ENCODE assay signal across 8 cellular contexts in genomic region chr17:7687908-7688807, GRCh38. TPM values are rescaled to one million over a fixed set of nuclear protein-coding genes. Genes with fewer than 3 reads are reported as not detected.
A peak's percentile ranks its signal among the peaks of the same experiment; 100 is the strongest.
DNase-seq lines count a peak whose midpoint lies in the region; ATAC-seq and TF ChIP-seq lines count a peak whose summit lies in the region.

Gene WRAP53 (plus strand): TSS chr17:7688477. CDS start chr17:7688649, 172 bp downstream.

- peaks cover 0 to 10% (median 0%) of the 10 kb centered on the region in 8 donors for H3K9me3 Mint-ChIP-seq in CD4-positive, alpha-beta memory T cell

- H3K9me3 ChIP-seq in CD4-positive, alpha-beta memory T cell (ENCODE audit: control insufficient read depth in 1 of 2, low read length in 2 of 2), result no peaks in the 10 kb centered on the region
- no peaks in the 10 kb centered on the region for H3K9me3 ChIP-seq in liver (ENCODE audit: control insufficient read depth in 4 of 4, low read length in 3 of 4)

- H3K27me3 Mint-ChIP-seq in CD4-positive, alpha-beta memory T cell, result no peaks in the 10 kb centered on the region

- peak; percentile 92 to 93 for TF ChIP-seq RAD21 in liver (IDR thresholded peaks at IDR 0.05)

- CTCF ChIA-PET in CD4-positive, alpha-beta memory T cell (lab: Charles Lee; ENCODE audit: partially characterized antibody), result interaction anchor here (0.6 to 6.4 kb wide), 44 partner anchors 9 to 642 kb away, joined by 3 to 56 read pairs (median 5); partner anchors contain the start of genes ACAP1, ALOXE3, ATP1B2 and FXR2

- H3K27me3 ChIP-seq in CD4-positive, alpha-beta memory T cell (ENCODE audit: insufficient read depth, low read length), result no peaks in the 10 kb centered on the region
- H3K27me3 ChIP-seq in liver (ENCODE audit: control insufficient read depth in 4 of 4, insufficient read depth in 4 of 4, low read length in 3 of 4), result no peaks in the 10 kb centered on the region

- peak within 1 kb of the TSS; percentile 93 to 98 for H3K9ac ChIP-seq in liver (ENCODE audit: low read depth in 1 of 2, low read length in 2 of 2)

- peak within 1 kb of the TSS; percentile 99 for H3K27ac ChIP-seq in CD4-positive, alpha-beta memory T cell (ENCODE audit: low read depth, low read length)
- H3K27ac ChIP-seq in liver (ENCODE audit: low read depth in 1 of 2, low read length in 2 of 2), result peak within 1 kb of the TSS; percentile 93 to 98

- intact Hi-C loops in CD4-positive, alpha-beta memory T cell (cut with micrococcal nuclease), result loop anchor here (1.0 to 5.0 kb wide), 13 partner anchors 38 to 641 kb away; partner anchors contain the start of genes ATP1B2, KCTD11, POLR2A and SENP3

- H3K36me3 ChIP-seq in CD4-positive, alpha-beta memory T cell (ENCODE audit: insufficient read depth, low read length), result no peaks in the 10 kb centered on the region
- H3K36me3 ChIP-seq in liver (ENCODE audit: control insufficient read depth in 4 of 4, insufficient read depth in 3 of 4, low read depth in 1 of 4, low read length in 3 of 4), result no peaks in the 10 kb centered on the region

- POLR2A ChIA-PET in CD4-positive, alpha-beta memory T cell (lab: Charles Lee; ENCODE audit: partially characterized antibody), result interaction anchor here (0.5 to 6.8 kb wide), 50 partner anchors 9 to 676 kb away, joined by 3 to 116 read pairs (median 11); partner anchors contain the start of genes ACAP1, ATP1B2, CD68 and CNTROB

- H3K4me3 ChIP-seq in CD4-positive, alpha-beta memory T cell (ENCODE audit: low read length in 2 of 2), result peak within 1 kb of the TSS; percentile 100
- H3K4me3 ChIP-seq in liver (ENCODE audit: low read depth in 1 of 3, low read length in 3 of 3), result peak within 1 kb of the TSS; percentile 84 to 100 (median 85)

- peaks cover 40% of the 10 kb centered on the region for H3K4me1 ChIP-seq in CD4-positive, alpha-beta memory T cell (ENCODE audit: insufficient read depth, low read length)
- peaks cover 4 to 31% (median 24%) of the 10 kb centered on the region in 4 donors for H3K4me1 ChIP-seq in liver (ENCODE audit: control insufficient read depth in 4 of 4, insufficient read depth in 4 of 4, low read length in 3 of 4)

- peak; percentile 64 for ATAC-seq in GM19397 (IDR thresholded peaks at IDR 0.05; ENCODE audit: unreplicated experiment)
- peak; percentile 68 for ATAC-seq in HG03571 (IDR thresholded peaks at IDR 0.05; ENCODE audit: unreplicated experiment)

- peak within 1 kb of the TSS; percentile 93 to 98 (median 96) for H3K4me3 Mint-ChIP-seq in CD4-positive, alpha-beta memory T cell

- H3K27ac Mint-ChIP-seq in CD4-positive, alpha-beta memory T cell, result peak within 1 kb of the TSS; percentile 98 to 100 (median 99)

- DNase-seq in CD4-positive, alpha-beta memory T cell, result peak; percentile 95 to 97 (median 96)
- DNase-seq in NCI-H82 (lab: John Stamatoyannopoulos, UW), result peak; percentile 100
- peak; percentile 96 to 98 for DNase-seq in activated CD4-positive, alpha-beta T cell treated with anti-CD3 and anti-CD28 coated beads, Interleukin-2, amount 50 U/mL, for 48 hours
- DNase-seq in dermis microvascular lymphatic vessel endothelial cell (ENCODE audit: low read depth in 2 of 2), result peak; percentile 97 to 99
- peak; percentile 97 for DNase-seq in stimulated activated CD4-positive, alpha-beta T cell treated with anti-CD3 and anti-CD28 coated beads, Interleukin-4, amount 100 ng/mL, for 24 hours

- WGBS in liver, result under 1% methylated on average over 51 of the region's 51 CpGs

- peaks cover 18 to 53% (median 40%) of the 10 kb centered on the region in 4 donors for H3K4me1 Mint-ChIP-seq in CD4-positive, alpha-beta memory T cell

- TF ChIP-seq CTCF in liver (IDR thresholded peaks at IDR 0.05; ENCODE audit: low read depth, low read length, missing input control), result peak; percentile 99

- H3K36me3 Mint-ChIP-seq in CD4-positive, alpha-beta memory T cell, result peaks cover 11 to 44% of the 10 kb centered on the region in 2 donors

TF ChIP-seq in liver, 16 proteins besides CTCF, POLR2A, EP300 and RAD21:
- no peak for TF ChIP-seq FOXA1 (IDR thresholded peaks at IDR 0.05)
- TF ChIP-seq HNF4G (IDR thresholded peaks at IDR 0.05), result peak; percentile 39
- peak; percentile 99 for TF ChIP-seq ZBTB33 (IDR thresholded peaks at IDR 0.05)
- TF ChIP-seq SP1 (IDR thresholded peaks at IDR 0.05), result peak; percentile 79
- peak; percentile 59 to 61 for TF ChIP-seq RXRA (IDR thresholded peaks at IDR 0.05)
- peak; percentile 92 for TF ChIP-seq NR2F2 (IDR thresholded peaks at IDR 0.05)
- TF ChIP-seq REST (IDR thresholded peaks at IDR 0.05), result peak; percentile 34
- no peak for TF ChIP-seq EGR1 (IDR thresholded peaks at IDR 0.05; ENCODE audit: low read depth in 2 of 2)
- peak; percentile 24 for TF ChIP-seq TAF1 (conservative IDR thresholded peaks at IDR 0.05)
- no peak for TF ChIP-seq FOXA2 (IDR thresholded peaks at IDR 0.05)
- TF ChIP-seq ATF3 (IDR thresholded peaks at IDR 0.05), result peak; percentile 50
- peak in 1 of 2 donors; percentile 30 for TF ChIP-seq HNF4A (conservative IDR thresholded peaks at IDR 0.05)
- peak in 1 of 2 donors; percentile 51 for TF ChIP-seq JUND (IDR thresholded peaks at IDR 0.05)
- no peak for TF ChIP-seq YY1 (IDR thresholded peaks at IDR 0.05)
- TF ChIP-seq GABPA (IDR thresholded peaks at IDR 0.05 in 1 of 2, conservative IDR thresholded peaks at IDR 0.05 in 1 of 2), result peak; percentile 27 to 85
- peak; percentile 85 for TF ChIP-seq MAX (IDR thresholded peaks at IDR 0.05)

RNA-seq across cellular contexts. Expression of gene WRAP53, which starts in this region (rescaled TPM):
- 10 to 100 TPM; 11.9 to 12.5 TPM for total RNA-seq in CD4-positive, alpha-beta memory T cell
- polyA plus RNA-seq in CD4-positive, alpha-beta memory T cell, result 10 to 100 TPM in 1 of 2 donors, 1 to 10 TPM in 1; 9.8 to 13.1 TPM
- 6.9 and 7.0 TPM in 2 replicates for total RNA-seq in dermis microvascular lymphatic vessel endothelial cell
- total RNA-seq in liver, result 1 to 10 TPM; 1.8 to 3.3 TPM
- polyA plus RNA-seq in liver, result 1 to 10 TPM; 2.3 to 3.0 TPM

Comparison
In these comparisons a context has a peak if more than half of its experiments do, and no peak if none do; other contexts are left out.
1. Peak in every context shown above with its lines: DNase-seq, ATAC-seq, H3K4me3 ChIP-seq and H3K27ac ChIP-seq.